Comparison of ENCODE assay signal across 8 cellular contexts in the genomic region with DNA sequence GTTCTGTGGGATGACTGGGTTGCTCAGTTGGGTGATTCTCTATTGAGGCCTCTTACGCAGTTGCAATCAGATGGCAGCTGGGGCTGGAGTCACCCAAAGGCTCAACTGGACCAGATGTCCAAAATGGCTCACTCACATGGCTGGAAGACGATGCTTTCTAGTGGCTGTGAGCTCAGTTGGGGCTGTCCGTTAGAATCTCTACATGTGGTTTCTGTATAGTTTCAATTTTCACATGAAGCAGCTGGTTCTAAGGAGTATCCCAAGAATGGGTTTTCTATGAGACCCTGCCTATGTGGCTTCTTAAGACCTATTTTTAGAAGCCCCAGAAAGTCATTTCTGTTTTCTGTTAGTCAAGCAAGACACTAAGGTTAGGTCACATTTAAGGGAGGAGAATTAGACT. TPM values are rescaled to one million over a fixed set of nuclear protein-coding genes. Genes with fewer than 3 reads are reported as not detected.
DNase-seq lines count a peak whose midpoint lies in the region; ATAC-seq, FAIRE-seq and TF ChIP-seq lines count a peak whose summit lies in the region.

No MANE protein-coding gene starts in this region.

- TF ChIP-seq EP300 in GM12878 (IDR thresholded peaks at IDR 0.05; ENCODE audit: borderline replicate concordance in 1 of 2, control insufficient read depth in 1 of 2, low read depth in 2 of 2, low read length in 2 of 2), result peak; percentile 59 to 86; a peak in 3 of 4 replicates

- peak; percentile 59 for TF ChIP-seq POLR2A in GM12878 (IDR thresholded peaks at IDR 0.05; ENCODE audit: low read depth, low read length)

- dilution Hi-C loops in mammary epithelial cell (cut with HindIII; ENCODE audit: low sequenced_read_pairs), result no loop called here

- 3% methylated on average over 3 of the region's 3 CpGs for WGBS in GM12878 (ENCODE audit: insufficient coverage, insufficient replicate concordance, low lambda C conversion rate, missing lambda C conversion rate)
- WGBS in mammary epithelial cell (ENCODE audit: low coverage, missing lambda C conversion rate), result 100% methylated on average over 3 of the region's 3 CpGs

- H3K27ac ChIP-seq in GM12878 (ENCODE audit: control insufficient read depth, insufficient read depth), result peak overlapping the region; percentile 99
- H3K27ac ChIP-seq in mammary epithelial cell (ENCODE audit: insufficient read depth, low read depth, low read length), result no peak overlapping the region

- H4K20me1 ChIP-seq in GM12878 (ENCODE audit: control insufficient read depth, insufficient read depth) (no peaks in the 10 kb centered on the region), mammary epithelial cell (ENCODE audit: insufficient read depth, low read length) (peaks cover 2% of the 10 kb centered on the region)

- H3K9me3 ChIP-seq in GM12878 (replicated peaks; ENCODE audit: control insufficient read depth, insufficient read depth, low read length), result no peaks in the 10 kb centered on the region
- H3K9me3 ChIP-seq in mammary epithelial cell (replicated peaks; ENCODE audit: insufficient read depth, low read length), result no peaks in the 10 kb centered on the region

- H2AFZ ChIP-seq in GM12878 (ENCODE audit: control insufficient read depth, low read depth, low read length), result no peak overlapping the region
- H2AFZ ChIP-seq in mammary epithelial cell (ENCODE audit: low read depth, low read length), result no peak overlapping the region

- peak; percentile 82 for FAIRE-seq in GM12878 (lab: Jason Lieb, UNC)

- H3K4me2 ChIP-seq in GM12878 (ENCODE audit: control insufficient read depth, insufficient read depth) (peak overlapping the region; percentile 93), mammary epithelial cell (ENCODE audit: insufficient read depth, low read depth, low read length) (no peak overlapping the region)

- CTCF ChIA-PET in GM12878 (lab: Yijun Ruan, JAX), result interaction anchor here (0.6 to 8.6 kb wide), 32 partner anchors 10 to 384 kb away, joined by 3 to 105 read pairs (median 7); partner anchors contain the start of genes PECR and TMEM169
- CTCF ChIA-PET in mammary epithelial cell (lab: Charles Lee; ENCODE audit: low non-redundant PET), result no interaction called here

- H3K4me1 ChIP-seq in GM12878 (ENCODE audit: control insufficient read depth, insufficient read depth, low read length), result peaks cover 29% of the 10 kb centered on the region
- peaks cover 22% of the 10 kb centered on the region for H3K4me1 ChIP-seq in mammary epithelial cell (ENCODE audit: insufficient read depth, low read length)

- peaks cover 87% of the 10 kb centered on the region for H3K79me2 ChIP-seq in GM12878 (ENCODE audit: control insufficient read depth, insufficient read depth, low read length)
- peaks cover 92% of the 10 kb centered on the region for H3K79me2 ChIP-seq in mammary epithelial cell (ENCODE audit: insufficient read depth, low read length)

- H3K36me3 ChIP-seq in GM12878 (ENCODE audit: control insufficient read depth in 2 of 2, insufficient read depth in 2 of 2, low read length in 1 of 2), result peaks cover 2 to 22% of the 10 kb centered on the region in 2 experiments
- H3K36me3 ChIP-seq in mammary epithelial cell (ENCODE audit: insufficient read depth, low read length), result peaks cover 45% of the 10 kb centered on the region

- DNase-seq in GM12865 (ENCODE audit: low read depth), result peak; percentile 96
- peak; percentile 73 for DNase-seq in GM12878 (ENCODE audit: low read depth, low spot score)
- DNase-seq in mammary epithelial cell, result no peak
- DNase-seq in NCI-H226, result no peak
- DNase-seq in HUDEP-2 (lab: John Stamatoyannopoulos, UW; ENCODE audit: unreplicated experiment in 76 of 76), result no peak
- DNase-seq in AML-193 (lab: John Stamatoyannopoulos, UW), result no peak

- ATAC-seq in GM19463 (IDR thresholded peaks at IDR 0.05; ENCODE audit: unreplicated experiment), result peak; percentile 73
- peak; percentile 58 for ATAC-seq in HG03280 (IDR thresholded peaks at IDR 0.05; ENCODE audit: unreplicated experiment)
- ATAC-seq in GM12878, result peak; percentile 77

- H3K4me3 ChIP-seq in GM12865 (ENCODE audit: low read depth, low read length) (peak overlapping the region; percentile 47), GM12878 (peak overlapping the region; percentile 94), mammary epithelial cell (replicated peaks in 1 of 3; ENCODE audit: insufficient read depth in 1 of 3, low read depth in 2 of 3, low read length in 3 of 3) (no peak overlapping the region)

- SMC1A ChIA-PET in GM12878 (lab: Charles Lee; ENCODE audit: uncharacterized antibody, unreplicated experiment), result interaction anchor here (0.7 to 7.6 kb wide), 18 partner anchors 10 to 163 kb away, joined by 3 to 59 read pairs (median 5); no protein-coding TSS in a partner anchor

- POLR2A ChIA-PET in GM12878 (lab: Charles Lee), result interaction anchor here (1.0 to 2.2 kb wide), 7 partner anchors 29 to 299 kb away, joined by 3 to 8 read pairs (median 4); partner anchors contain the start of gene SMARCAL1

- TF ChIP-seq CTCF in GM12865 (IDR thresholded peaks at IDR 0.05; ENCODE audit: insufficient read depth, low read depth, low read length, missing control alignments) (no peak), GM12878 (IDR thresholded peaks at IDR 0.05 in 2 of 3, conservative IDR thresholded peaks at IDR 0.05 in 1 of 3; ENCODE audit: control insufficient read depth in 2 of 3, extremely low read depth in 1 of 3, insufficient read depth in 1 of 3, low read depth in 3 of 3, low read length in 3 of 3) (no peak), mammary epithelial cell (conservative IDR thresholded peaks at IDR 0.05 in 1 of 2, IDR thresholded peaks at IDR 0.05 in 1 of 2; ENCODE audit: extremely low read depth in 1 of 2, insufficient read depth in 1 of 2, low read depth in 1 of 2, low read length in 2 of 2) (no peak)

- in situ Hi-C loops in GM12878 (cut with MboI), result no loop called here
- in situ Hi-C loops in mammary epithelial cell (cut with MboI; ENCODE audit: low sequenced_read_pairs in 2 of 2), result no loop called here

- BruUV-seq in GM12878 (replicated peaks; lab: Mats Ljungman, UMichigan) (no TSS peak), mammary epithelial cell (replicated peaks; lab: Mats Ljungman, UMichigan) (no TSS peak)

- no peaks in the 10 kb centered on the region for H3K27me3 ChIP-seq in GM12878 (replicated peaks in 1 of 2; ENCODE audit: control insufficient read depth in 2 of 2, insufficient read depth in 2 of 2, low read length in 1 of 2)
- H3K27me3 ChIP-seq in mammary epithelial cell (ENCODE audit: insufficient read depth, low read length), result no peaks in the 10 kb centered on the region

- intact Hi-C loops in GM12878 (cut with micrococcal nuclease; ENCODE audit: unreplicated experiment), result loop anchor here (1.0 to 10.0 kb wide), 7 partner anchors 56 to 551 kb away; partner anchors contain the start of gene SMARCAL1
- intact Hi-C loops in mammary epithelial cell (cut with micrococcal nuclease), result no loop called here

- H3K9ac ChIP-seq in GM12878 (ENCODE audit: control insufficient read depth, insufficient read depth, low read length) (peak overlapping the region; percentile 51), mammary epithelial cell (ENCODE audit: insufficient read depth, low read length) (no peak overlapping the region)

- RAD21 ChIA-PET in GM12878 (lab: Charles Lee; ENCODE audit: unreplicated experiment), result interaction anchor here (0.7 to 6.6 kb wide), 14 partner anchors 28 to 163 kb away, joined by 3 to 42 read pairs (median 4); partner anchors contain the start of genes PECR and TMEM169

- no peak; the same call in 1 of the 2 replicates for TF ChIP-seq RAD21 in GM12878 (IDR thresholded peaks at IDR 0.05; ENCODE audit: insufficient read depth, low read depth, low read length)

RNA-seq across cellular contexts. Expression of gene XRCC5, which starts 4.4 kb away (rescaled TPM):
- total RNA-seq in GM12878 (2013; cell fraction: nucleolus; rRNA removed), result 263 and 285 TPM in 2 replicates
- total RNA-seq in GM12878 (2014; rRNA removed), result 403 and 444 TPM in 2 replicates
- total RNA-seq in GM12878 (2014; rRNA removed; fragmentation: Illumina TruSeq; extraction: Trizol), result 489 and 508 TPM in 2 replicates
- 479 and 499 TPM in 2 replicates for total RNA-seq in GM12878 (2021)
- polyA plus RNA-seq in GM12878 (2011; ENCODE audit: low read depth), result 207 TPM
- polyA plus RNA-seq in GM12878 (2011; rRNA removed), result 636 and 704 TPM in 2 replicates
- 275 and 287 TPM in 2 replicates for polyA plus RNA-seq in GM12878 (2011; cell fraction: cytosol; rRNA removed)
- polyA plus RNA-seq in GM12878 (2011; cell fraction: nucleus; rRNA removed), result 218 and 240 TPM in 2 replicates
- polyA plus RNA-seq in GM12878 (2012), result 158 and 167 TPM in 2 replicates
- polyA plus RNA-seq in GM12878 (2014; fragmentation: Illumina TruSeq; extraction: Trizol), result 496 and 588 TPM in 2 replicates
- 100 to 1,000 TPM; 552 to 556 TPM for polyA plus RNA-seq in GM12878 (2014; fragmentation: Nextera tagmentation; extraction: Ambion mirVana)
- 227 and 259 TPM in 2 replicates for polyA plus RNA-seq in GM12878 (2014; rRNA removed)
- polyA plus RNA-seq in GM12878 (2016; fragmentation: Nextera tagmentation; extraction: Ambion mirVana), result 100 to 1,000 TPM; 770 to 815 TPM
- polyA minus RNA-seq in GM12878 (2011; rRNA and poly(A)+ RNA removed), result 521 and 1,300 TPM in 2 replicates
- 139 and 143 TPM in 2 replicates for polyA minus RNA-seq in GM12878 (2011; cell fraction: cytosol; rRNA and poly(A)+ RNA removed)
- polyA minus RNA-seq in GM12878 (2011; cell fraction: nucleus; rRNA and poly(A)+ RNA removed), result 186 and 262 TPM in 2 replicates
- 100 to 1,000 TPM; 191 to 245 TPM for total RNA-seq in mammary epithelial cell
- polyA plus RNA-seq in mammary epithelial cell, result 325 TPM
- 415 TPM for polyA minus RNA-seq in mammary epithelial cell

RNA-seq across cellular contexts. Expression of gene TMEM169, which starts 31.9 kb away (rescaled TPM):
- 0.67 and 0.71 TPM in 2 replicates for total RNA-seq in GM12878 (2013; cell fraction: nucleolus; rRNA removed)
- total RNA-seq in GM12878 (2014; rRNA removed) (1.4 and 1.6 TPM in 2 replicates), GM12878 (2014; rRNA removed; fragmentation: Illumina TruSeq; extraction: Trizol) (2.5 TPM in 2 replicates), GM12878 (2021) (2.4 and 2.7 TPM in 2 replicates), mammary epithelial cell (1 to 10 TPM in 1 of 2 donors, under 1 TPM in 1; 0.24 to 1.8 TPM)
- 0.16 TPM for polyA plus RNA-seq in GM12878 (2011; ENCODE audit: low read depth)
- polyA plus RNA-seq in GM12878 (2011; rRNA removed) (0.13 and 0.23 TPM in 2 replicates), GM12878 (2014; fragmentation: Illumina TruSeq; extraction: Trizol) (2.3 and 2.8 TPM in 2 replicates), GM12878 (2014; fragmentation: Nextera tagmentation; extraction: Ambion mirVana) (1 to 10 TPM in 1 of 2 experiments, under 1 TPM in 1; 0.57 to 1.2 TPM), GM12878 (2014; rRNA removed) (1.5 and 3.2 TPM in 2 replicates), GM12878 (2016; fragmentation: Nextera tagmentation; extraction: Ambion mirVana) (1 to 10 TPM; 2.1 to 3.1 TPM), mammary epithelial cell (0.15 TPM)
- polyA plus RNA-seq in GM12878 (2011; cell fraction: cytosol; rRNA removed), result 0.02 and 0.07 TPM in 2 replicates
- polyA plus RNA-seq in GM12878 (2011; cell fraction: nucleus; rRNA removed), result 0.06 TPM in 1 of 2 replicates, not detected in the other
- polyA plus RNA-seq in GM12878 (2012), result 0.26 and 0.58 TPM in 2 replicates
- polyA minus RNA-seq in GM12878 (2011; rRNA and poly(A)+ RNA removed), result 0.82 TPM in 1 of 2 replicates, not detected in the other
- not detected in 2 replicates for polyA minus RNA-seq in GM12878 (2011; cell fraction: cytosol; rRNA and poly(A)+ RNA removed)
- 0.12 TPM in 1 of 2 replicates, not detected in the other for polyA minus RNA-seq in GM12878 (2011; cell fraction: nucleus; rRNA and poly(A)+ RNA removed)
- polyA minus RNA-seq in mammary epithelial cell, result not detected

RNA-seq across cellular contexts. Expression of gene PECR, which starts 32.0 kb away (rescaled TPM):
- total RNA-seq in GM12878 (2013; cell fraction: nucleolus; rRNA removed), result 39.0 and 48.8 TPM in 2 replicates
- 25.6 and 36.2 TPM in 2 replicates for total RNA-seq in GM12878 (2014; rRNA removed)
- total RNA-seq in GM12878 (2014; rRNA removed; fragmentation: Illumina TruSeq; extraction: Trizol), result 25.7 and 27.5 TPM in 2 replicates
- 20.4 and 25.3 TPM in 2 replicates for total RNA-seq in GM12878 (2021)
- polyA plus RNA-seq in GM12878 (2011; ENCODE audit: low read depth), result 34.7 TPM
- polyA plus RNA-seq in GM12878 (2011; rRNA removed), result 30.4 and 36.8 TPM in 2 replicates
- 26.9 and 33.7 TPM in 2 replicates for polyA plus RNA-seq in GM12878 (2011; cell fraction: cytosol; rRNA removed)
- 21.6 and 23.4 TPM in 2 replicates for polyA plus RNA-seq in GM12878 (2011; cell fraction: nucleus; rRNA removed)
- polyA plus RNA-seq in GM12878 (2012), result 13.5 and 20.7 TPM in 2 replicates
- 28.8 and 30.2 TPM in 2 replicates for polyA plus RNA-seq in GM12878 (2014; fragmentation: Illumina TruSeq; extraction: Trizol)
- 10 to 100 TPM in 1 of 2 experiments, 1 to 10 TPM in 1; 7.6 to 10.4 TPM for polyA plus RNA-seq in GM12878 (2014; fragmentation: Nextera tagmentation; extraction: Ambion mirVana)
- 26.1 and 37.4 TPM in 2 replicates for polyA plus RNA-seq in GM12878 (2014; rRNA removed)
- polyA plus RNA-seq in GM12878 (2016; fragmentation: Nextera tagmentation; extraction: Ambion mirVana), result 10 to 100 TPM; 22.4 to 27.8 TPM
- 31.8 and 50.8 TPM in 2 replicates for polyA minus RNA-seq in GM12878 (2011; rRNA and poly(A)+ RNA removed)
- polyA minus RNA-seq in GM12878 (2011; cell fraction: cytosol; rRNA and poly(A)+ RNA removed), result 6.8 and 7.9 TPM in 2 replicates
- 17.5 and 19.0 TPM in 2 replicates for polyA minus RNA-seq in GM12878 (2011; cell fraction: nucleus; rRNA and poly(A)+ RNA removed)
- total RNA-seq in mammary epithelial cell, result 10 to 100 TPM in 1 of 2 donors, 1 to 10 TPM in 1; 8.8 to 11.2 TPM
- 13.7 TPM for polyA plus RNA-seq in mammary epithelial cell
- polyA minus RNA-seq in mammary epithelial cell, result 12.1 TPM

Comparison
In these comparisons a context has a peak if more than half of its experiments do, and no peak if none do; other contexts are left out.
1. DNase-seq: peak in GM12865 (single experiment) and GM12878 (single experiment); none in mammary epithelial cell (single experiment), NCI-H226 (single experiment), HUDEP-2 (0 of 76) and AML-193 (0 of 2).
2. H3K4me3 ChIP-seq: peak in GM12865 (single experiment) and GM12878 (single experiment); none in mammary epithelial cell (0 of 3).
3. Peak in every context shown above with its lines, with median percentiles within 50 percentile points of each other: ATAC-seq.